In genomic region chr1:2199042-2199810, GRCh38 we compare ENCODE assay signal across 8 cellular contexts.
A peak's percentile ranks its signal among the peaks of the same experiment; 100 is the strongest.
DNase-seq lines count a peak whose midpoint lies in the region; ATAC-seq lines count a peak whose summit lies in the region.

No MANE protein-coding gene starts in this region.

- peak; percentile 88 for DNase-seq in Ammon's horn (ENCODE audit: low spot score)
- peak; percentile 78 for DNase-seq in NCI-H82 treated with DMSO at 0.1 percent for 48 hours (lab: John Stamatoyannopoulos, UW; ENCODE audit: unreplicated experiment)
- DNase-seq in activated T-cell treated with anti-CD3 and anti-CD28 coated beads for 4 hours = peak; percentile 60
- DNase-seq in epithelial cell of prostate (ENCODE audit: low read depth, low spot score) = no peak
- peak; percentile 55 for DNase-seq in middle frontal gyrus (ENCODE audit: extremely low spot score, low spot score)
- peak; percentile 76 to 78 for DNase-seq in stimulated activated CD8-positive, alpha-beta memory T cell treated with anti-CD3 and anti-CD28 coated beads, Interleukin-2, amount 100 ng/mL, for 48 hours (ENCODE audit: low read depth in 2 of 2)

- ATAC-seq in GM21786 (IDR thresholded peaks at IDR 0.05; ENCODE audit: unreplicated experiment) = peak; percentile 28
- ATAC-seq in GM19328 (IDR thresholded peaks at IDR 0.05; ENCODE audit: unreplicated experiment) = no peak

- peak overlapping the region; percentile 52 for H3K27ac ChIP-seq in epithelial cell of prostate
